23 cellular contexts compared by ENCODE assay signal in genomic region chr3:58658508-58658907, GRCh38. TPM values are rescaled to one million over a fixed set of nuclear protein-coding genes. Genes with fewer than 3 reads are reported as not detected.
"Had no signal": no experiment of that assay in that cellular context is flagged by ENCODE, and none has a peak within 500 bp of the region (broad histone marks: within the 10 kb centered on the region; RNA-seq: fewer than 3 reads in every experiment).

No MANE protein-coding gene starts in this region.

- H3K9me3 ChIP-seq: esophagus squamous epithelium, gastroesophageal sphincter, lower lobe of right lung, thyroid gland had no signal

- H3K27ac ChIP-seq: coronary artery, gastroesophageal sphincter, lower lobe of right lung, WERI-Rb-1 had no signal

- H3K27ac Mint-ChIP-seq: activated CD8-positive, alpha-beta T cell treated with anti-CD3 and anti-CD28 coated beads, Interleukin-2, amount 10 ng/mL, durations not matched to agents 7 days and 5 days; activated naive CD8-positive, alpha-beta T cell; activated T-cell treated with anti-CD3 and anti-CD28 coated beads, Interleukin-2, amount 50 U/mL, for 24 hours; activated T-helper 17 cell treated with anti-CD3 and anti-CD28 coated beads, Interleukin-2, amount 50 U/mL, for 72 hours; natural killer cell; progenitor cell of endocrine pancreas had no signal

- DNase-seq: activated CD4-positive, alpha-beta T cell treated with anti-CD3 and anti-CD28 coated beads, Interleukin-2, amount 50 U/mL, for 1 hour; activated CD8-positive, alpha-beta T cell treated with anti-CD3 and anti-CD28 coated beads, Interleukin-2, amount 10 ng/mL, durations not matched to agents 7 days and 5 days; activated naive CD4-positive, alpha-beta T cell; activated T-cell treated with anti-CD3 and anti-CD28 coated beads, Interleukin-2, amount 50 U/mL, for 24 hours; esophagus squamous epithelium; kidney; lower lobe of right lung; natural killer cell; retina; stimulated activated CD4-positive, alpha-beta T cell treated with anti-CD3 and anti-CD28 coated beads, Interleukin-2, amount 100 ng/mL, for 48 hours; stimulated activated CD8-positive, alpha-beta memory T cell treated with anti-CD3 and anti-CD28 coated beads, Interleukin-4, amount 100 ng/mL, for 48 hours; stimulated activated naive CD4-positive, alpha-beta T cell had no signal

- H3K36me3 ChIP-seq: gastroesophageal sphincter, lower lobe of right lung, thyroid gland, WERI-Rb-1 had no signal

- H3K9me3 Mint-ChIP-seq: activated T-cell treated with anti-CD3 and anti-CD28 coated beads, Interleukin-2, amount 50 U/mL, for 24 hours; activated T-helper 17 cell treated with anti-CD3 and anti-CD28 coated beads, Interleukin-2, amount 50 U/mL, for 72 hours; central memory CD8-positive, alpha-beta T cell; natural killer cell had no signal

- H3K4me1 ChIP-seq: gastroesophageal sphincter, lower lobe of right lung had no signal

- ATAC-seq: activated CD8-positive, alpha-beta T cell treated with anti-CD3 and anti-CD28 coated beads, Interleukin-2, amount 10 ng/mL, durations not matched to agents 7 days and 5 days; activated T-helper 17 cell treated with anti-CD3 and anti-CD28 coated beads, Interleukin-2, amount 50 U/mL, for 72 hours; gastroesophageal sphincter; natural killer cell had no signal

- H3K36me3 Mint-ChIP-seq: activated naive CD8-positive, alpha-beta T cell; natural killer cell had no signal

- H3K4me3 Mint-ChIP-seq: activated CD8-positive, alpha-beta T cell treated with anti-CD3 and anti-CD28 coated beads, Interleukin-2, amount 10 ng/mL, durations not matched to agents 7 days and 5 days; activated naive CD8-positive, alpha-beta T cell; activated T-cell treated with anti-CD3 and anti-CD28 coated beads, Interleukin-2, amount 50 U/mL, for 24 hours; activated T-helper 17 cell treated with anti-CD3 and anti-CD28 coated beads, Interleukin-2, amount 50 U/mL, for 72 hours; central memory CD8-positive, alpha-beta T cell; natural killer cell had no signal

- H3K27me3 ChIP-seq: esophagus squamous epithelium, thyroid gland had no signal

- H3K4me1 Mint-ChIP-seq: activated T-helper 17 cell treated with anti-CD3 and anti-CD28 coated beads, Interleukin-2, amount 50 U/mL, for 72 hours; central memory CD8-positive, alpha-beta T cell; natural killer cell had no signal

- H3K4me3 ChIP-seq: coronary artery, esophagus squamous epithelium, gastroesophageal sphincter, lower lobe of right lung, thyroid gland had no signal

RNA-seq across cellular contexts. Expression of gene FAM3D, which starts 8.1 kb away (rescaled TPM):
- total RNA-seq: activated CD8-positive, alpha-beta T cell treated with anti-CD3 and anti-CD28 coated beads, Interleukin-2, amount 10 ng/mL, durations not matched to agents 7 days and 5 days; activated T-helper 17 cell treated with anti-CD3 and anti-CD28 coated beads, Interleukin-2, amount 50 U/mL, for 72 hours; astrocyte; natural killer cell; osteocyte; progenitor cell of endocrine pancreas; T-helper 2 cell treated with Interferon-gamma antibody and Interleukin-4, amounts not matched to agents 100 ng/mL and 5 ng/mL, for 36 hours had no signal
